21 cellular contexts compared by ENCODE assay signal in genomic region chr3:141514382-141514781, GRCh38.
"Had no signal": no experiment of that assay in that cellular context is flagged by ENCODE, and none has a peak within 500 bp of the region (broad histone marks: within the 10 kb centered on the region; RNA-seq: fewer than 3 reads in every experiment).

No MANE protein-coding gene starts in this region.

- H3K4me3 Mint-ChIP-seq: activated CD4-positive, alpha-beta T cell treated with anti-CD3 and anti-CD28 coated beads, Interleukin-2, amount 10 ng/mL, durations not matched to agents 7 days and 5 days; activated CD8-positive, alpha-beta memory T cell treated with anti-CD3 and anti-CD28 coated beads, Interleukin-2, amount 10 ng/mL, durations not matched to agents 7 days and 5 days; dendritic cell treated with granulocyte-macrophage colony-stimulating factor and Interleukin-4, amounts not matched to agents 40 ng/mL and 50 ng/mL, for 4 days; naive B cell; stimulated activated naive CD8-positive, alpha-beta T cell treated with anti-CD3 and anti-CD28 coated beads, Interleukin-15, amount 100 ng/mL, for 72 hours had no signal

- H3K27me3 Mint-ChIP-seq: activated CD4-positive, alpha-beta T cell treated with anti-CD3 and anti-CD28 coated beads, Interleukin-2, amount 10 ng/mL, durations not matched to agents 7 days and 5 days; activated CD8-positive, alpha-beta memory T cell treated with anti-CD3 and anti-CD28 coated beads, Interleukin-2, amount 10 ng/mL, durations not matched to agents 7 days and 5 days; dendritic cell treated with granulocyte-macrophage colony-stimulating factor and Interleukin-4, amounts not matched to agents 40 ng/mL and 50 ng/mL, for 4 days; naive B cell; stimulated activated naive CD8-positive, alpha-beta T cell treated with anti-CD3 and anti-CD28 coated beads, Interleukin-15, amount 100 ng/mL, for 72 hours had no signal

- H3K4me3 ChIP-seq: adrenal gland, esophagus muscularis mucosa, mucosa of descending colon, right lobe of liver, vagina had no signal

- H3K27ac ChIP-seq: adrenal gland, esophagus muscularis mucosa, parathyroid adenoma, right lobe of liver, vagina had no signal

- H3K27me3 ChIP-seq: adrenal gland, esophagus muscularis mucosa, right lobe of liver, vagina had no signal

- ATAC-seq: activated CD8-positive, alpha-beta memory T cell treated with anti-CD3 and anti-CD28 coated beads, Interleukin-2, amount 10 ng/mL, durations not matched to agents 7 days and 5 days; mucosa of descending colon; right lobe of liver; SK-N-SH treated with all-trans-retinoic acid at 6 μM for 48 hours; stimulated activated naive CD8-positive, alpha-beta T cell treated with anti-CD3 and anti-CD28 coated beads, Interleukin-15, amount 100 ng/mL, for 72 hours had no signal

- H3K27ac Mint-ChIP-seq: activated CD4-positive, alpha-beta T cell treated with anti-CD3 and anti-CD28 coated beads, Interleukin-2, amount 10 ng/mL, durations not matched to agents 7 days and 5 days; activated CD8-positive, alpha-beta memory T cell treated with anti-CD3 and anti-CD28 coated beads, Interleukin-2, amount 10 ng/mL, durations not matched to agents 7 days and 5 days; dendritic cell treated with granulocyte-macrophage colony-stimulating factor and Interleukin-4, amounts not matched to agents 40 ng/mL and 50 ng/mL, for 4 days; stimulated activated naive CD8-positive, alpha-beta T cell treated with anti-CD3 and anti-CD28 coated beads, Interleukin-15, amount 100 ng/mL, for 72 hours had no signal

- H3K9me3 ChIP-seq: adrenal gland, esophagus muscularis mucosa, mucosa of descending colon, right lobe of liver, vagina had no signal

- H3K4me1 ChIP-seq: adrenal gland, parathyroid adenoma, right lobe of liver, vagina had no signal

- DNase-seq: activated CD4-positive, alpha-beta T cell treated with anti-CD3 and anti-CD28 coated beads, Interleukin-2, amount 10 ng/mL, durations not matched to agents 7 days and 5 days; activated CD4-positive, CD25-positive, alpha-beta regulatory T cell; activated CD8-positive, alpha-beta memory T cell treated with anti-CD3 and anti-CD28 coated beads, Interleukin-2, amount 10 ng/mL, durations not matched to agents 7 days and 5 days; adrenal gland; effector CD8-positive, alpha-beta T cell; mesenchymal stem cell; mucosa of descending colon; naive B cell; right lobe of liver; small intestine; stimulated activated CD4-positive, alpha-beta T cell treated with anti-CD3 and anti-CD28 coated beads, Interleukin-15, amount 100 ng/mL, for 24 hours; stimulated activated CD4-positive, alpha-beta T cell treated with anti-CD3 and anti-CD28 coated beads, Interleukin-2, amount 100 ng/mL, for 48 hours; stimulated activated naive CD8-positive, alpha-beta T cell treated with anti-CD3 and anti-CD28 coated beads, Interleukin-15, amount 100 ng/mL, for 72 hours; T-helper 1 cell; T1000; trophoblast cell had no signal
